8 cellular contexts compared by ENCODE assay signal in the genomic region with DNA sequence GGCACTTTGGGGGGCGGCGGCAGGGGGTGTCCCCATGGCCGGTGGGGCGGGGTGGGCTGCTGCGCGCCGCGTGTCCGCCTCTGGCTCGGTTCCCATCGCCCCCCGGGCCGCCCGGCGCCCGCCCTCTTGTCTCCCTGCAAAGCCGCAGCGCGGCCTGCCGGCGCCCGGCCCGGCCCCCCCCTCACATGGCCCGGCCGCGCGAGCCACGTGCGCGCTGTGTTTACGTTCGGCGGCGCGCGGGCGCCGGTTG. TPM values are rescaled to one million over a fixed set of nuclear protein-coding genes. Genes with fewer than 3 reads are reported as not detected.
DNase-seq lines count a peak whose midpoint lies in the region; ATAC-seq, FAIRE-seq and TF ChIP-seq lines count a peak whose summit lies in the region.

No MANE protein-coding gene starts in this region.

- WGBS in A549 (ENCODE audit: missing lambda C conversion rate) = 0% methylated on average over 9 of the region's 38 CpGs
- under 1% methylated on average over 38 of the region's 38 CpGs for WGBS in HUES64

- TF ChIP-seq POLR2A in A549 (IDR thresholded peaks at IDR 0.05; ENCODE audit: low read length) = no peak

- TF ChIP-seq RAD21 in A549 (conservative IDR thresholded peaks at IDR 0.05 in 1 of 2, IDR thresholded peaks at IDR 0.05 in 1 of 2) = no peak

- no peak for TF ChIP-seq CTCF in A549 (IDR thresholded peaks at IDR 0.05)

- H3K4me1 ChIP-seq in A549 (peaks cover 35% of the 10 kb centered on the region), HUES64 (ENCODE audit: insufficient read depth, low read length) (peaks cover 24% of the 10 kb centered on the region)

- H3K4me2 ChIP-seq in A549 = peak overlapping the region; percentile 95

- H3K27ac ChIP-seq in A549 = peak overlapping the region; percentile 79 to 91
- peak overlapping the region; percentile 97; the same call in 1 of the 2 replicates for H3K27ac ChIP-seq in HUES64 (ENCODE audit: low read depth, low read length)
- H3K27ac ChIP-seq in cingulate gyrus (ENCODE audit: low read depth, low read length) = peak overlapping the region; percentile 79

- CTCF ChIA-PET in A549 (lab: Yijun Ruan, JAX) = no interaction called here

- H3K9ac ChIP-seq in HUES64 (ENCODE audit: low read depth, low read length) = peak overlapping the region; percentile 94

- H3K27ac Mint-ChIP-seq in naive B cell = peak overlapping the region in 3 of 6 donors; percentile 60 to 98 (median 96)

- no peaks in the 10 kb centered on the region for H3K9me3 Mint-ChIP-seq in naive B cell

- H3K36me3 Mint-ChIP-seq in naive B cell = peaks cover 0 to 5% of the 10 kb centered on the region in 2 donors

- H3K9me3 ChIP-seq in A549 (no peaks in the 10 kb centered on the region), HUES64 (ENCODE audit: insufficient read depth, low read depth, low read length) (no peaks in the 10 kb centered on the region)

- no peak for TF ChIP-seq EP300 in A549 (IDR thresholded peaks at IDR 0.05)

- no peaks in the 10 kb centered on the region for H3K36me3 ChIP-seq in HUES64 (ENCODE audit: insufficient read depth, low read length)

- no peaks in the 10 kb centered on the region for H3K27me3 ChIP-seq in HUES64 (ENCODE audit: insufficient read depth, low read length)

- no peaks in the 10 kb centered on the region for H3K27me3 Mint-ChIP-seq in naive B cell

- no peak for FAIRE-seq in A549 (lab: Jason Lieb, UNC)

- DNase-seq in A549 (ENCODE audit: low read depth in 1 of 2, low spot score in 1 of 2) = no peak
- DNase-seq in naive B cell = no peak
- DNase-seq in dermis blood vessel endothelial cell = no peak
- no peak for DNase-seq in NCI-H1105 (lab: John Stamatoyannopoulos, UW)
- no peak for DNase-seq in activated CD8-positive, alpha-beta memory T cell treated with anti-CD3 and anti-CD28 coated beads, Interleukin-2, amount 50 U/mL, for 4 hours

- peaks cover 38 to 51% (median 41%) of the 10 kb centered on the region in 3 donors for H3K4me1 Mint-ChIP-seq in naive B cell

- peak overlapping the region in 7 of 8 donors; percentile 20 to 91 (median 75) for H3K4me3 Mint-ChIP-seq in naive B cell

- no peak; a peak in 1 of 6 replicates for ATAC-seq in A549
- no peak for ATAC-seq in naive B cell (ENCODE audit: low read depth in 2 of 2)
- no peak for ATAC-seq in GM19397 (IDR thresholded peaks at IDR 0.05; ENCODE audit: unreplicated experiment)

- POLR2A ChIA-PET in A549 (lab: Yijun Ruan, JAX) = interaction anchor here (1.1 to 2.4 kb wide), 2 partner anchors 19 to 28 kb away, joined by 4 to 51 read pairs; a partner anchor contains a TSS

- H3K4me3 ChIP-seq in A549 (peak overlapping the region; percentile 72), HUES64 (ENCODE audit: low read length) (peak overlapping the region; percentile 84)

TF ChIP-seq in A549, 52 proteins besides CTCF, POLR2A, EP300 and RAD21 (continues in another document):
- TF ChIP-seq NR3C1 (IDR thresholded peaks at IDR 0.05) = no peak
- TF ChIP-seq ZFP36 (IDR thresholded peaks at IDR 0.05; ENCODE audit: borderline replicate concordance, partially characterized antibody) = no peak
- TF ChIP-seq MAZ (IDR thresholded peaks at IDR 0.05; ENCODE audit: borderline replicate concordance, low read depth, low read length) = no peak
- no peak for TF ChIP-seq ZSCAN20 (CRISPR knock-in tag; IDR thresholded peaks at IDR 0.05)
- no peak for TF ChIP-seq ESRRA (IDR thresholded peaks at IDR 0.05; ENCODE audit: borderline replicate concordance, low read length)
- TF ChIP-seq, protein P1, sequence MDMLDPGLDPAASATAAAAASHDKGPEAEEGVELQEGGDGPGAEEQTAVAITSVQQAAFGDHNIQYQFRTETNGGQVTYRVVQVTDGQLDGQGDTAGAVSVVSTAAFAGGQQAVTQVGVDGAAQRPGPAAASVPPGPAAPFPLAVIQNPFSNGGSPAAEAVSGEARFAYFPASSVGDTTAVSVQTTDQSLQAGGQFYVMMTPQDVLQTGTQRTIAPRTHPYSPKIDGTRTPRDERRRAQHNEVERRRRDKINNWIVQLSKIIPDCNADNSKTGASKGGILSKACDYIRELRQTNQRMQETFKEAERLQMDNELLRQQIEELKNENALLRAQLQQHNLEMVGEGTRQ (IDR thresholded peaks at IDR 0.05) = no peak
- TF ChIP-seq HDAC2 (IDR thresholded peaks at IDR 0.05) = no peak
- TF ChIP-seq, protein P2, sequence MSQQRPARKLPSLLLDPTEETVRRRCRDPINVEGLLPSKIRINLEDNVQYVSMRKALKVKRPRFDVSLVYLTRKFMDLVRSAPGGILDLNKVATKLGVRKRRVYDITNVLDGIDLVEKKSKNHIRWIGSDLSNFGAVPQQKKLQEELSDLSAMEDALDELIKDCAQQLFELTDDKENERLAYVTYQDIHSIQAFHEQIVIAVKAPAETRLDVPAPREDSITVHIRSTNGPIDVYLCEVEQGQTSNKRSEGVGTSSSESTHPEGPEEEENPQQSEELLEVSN (IDR thresholded peaks at IDR 0.05; ENCODE audit: borderline replicate concordance, low read depth) = no peak
- TF ChIP-seq, protein P3, sequence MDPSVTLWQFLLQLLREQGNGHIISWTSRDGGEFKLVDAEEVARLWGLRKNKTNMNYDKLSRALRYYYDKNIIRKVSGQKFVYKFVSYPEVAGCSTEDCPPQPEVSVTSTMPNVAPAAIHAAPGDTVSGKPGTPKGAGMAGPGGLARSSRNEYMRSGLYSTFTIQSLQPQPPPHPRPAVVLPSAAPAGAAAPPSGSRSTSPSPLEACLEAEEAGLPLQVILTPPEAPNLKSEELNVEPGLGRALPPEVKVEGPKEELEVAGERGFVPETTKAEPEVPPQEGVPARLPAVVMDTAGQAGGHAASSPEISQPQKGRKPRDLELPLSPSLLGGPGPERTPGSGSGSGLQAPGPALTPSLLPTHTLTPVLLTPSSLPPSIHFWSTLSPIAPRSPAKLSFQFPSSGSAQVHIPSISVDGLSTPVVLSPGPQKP (IDR thresholded peaks at IDR 0.05; ENCODE audit: low read depth, low read length) = no peak
- TF ChIP-seq ZC3H11A (IDR thresholded peaks at IDR 0.05) = no peak
- TF ChIP-seq ZNF302 (CRISPR knock-in tag; IDR thresholded peaks at IDR 0.05) = no peak
- no peak for TF ChIP-seq NPAS2 (CRISPR knock-in tag; IDR thresholded peaks at IDR 0.05; ENCODE audit: borderline replicate concordance)
- TF ChIP-seq FOXS1 (CRISPR knock-in tag; IDR thresholded peaks at IDR 0.05) = peak; percentile 75; the same call in 1 of the 2 replicates
- peak; percentile 37 to 85; a peak in 3 of 5 replicates for TF ChIP-seq JUN (IDR thresholded peaks at IDR 0.05)
- no peak for TF ChIP-seq GATA3 (IDR thresholded peaks at IDR 0.05; ENCODE audit: borderline replicate concordance)
- TF ChIP-seq CBX2 (IDR thresholded peaks at IDR 0.05; ENCODE audit: borderline replicate concordance, low read depth) = no peak
- TF ChIP-seq, protein P4, sequence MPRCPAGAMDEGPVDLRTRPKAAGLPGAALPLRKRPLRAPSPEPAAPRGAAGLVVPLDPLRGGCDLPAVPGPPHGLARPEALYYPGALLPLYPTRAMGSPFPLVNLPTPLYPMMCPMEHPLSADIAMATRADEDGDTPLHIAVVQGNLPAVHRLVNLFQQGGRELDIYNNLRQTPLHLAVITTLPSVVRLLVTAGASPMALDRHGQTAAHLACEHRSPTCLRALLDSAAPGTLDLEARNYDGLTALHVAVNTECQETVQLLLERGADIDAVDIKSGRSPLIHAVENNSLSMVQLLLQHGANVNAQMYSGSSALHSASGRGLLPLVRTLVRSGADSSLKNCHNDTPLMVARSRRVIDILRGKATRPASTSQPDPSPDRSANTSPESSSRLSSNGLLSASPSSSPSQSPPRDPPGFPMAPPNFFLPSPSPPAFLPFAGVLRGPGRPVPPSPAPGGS (IDR thresholded peaks at IDR 0.05) = 0 out of 3 replicates have a peak, but pooled peaks have one; percentile 33
- peak; percentile 46 for TF ChIP-seq NFE2L2 (conservative IDR thresholded peaks at IDR 0.05; ENCODE audit: low read length)
- TF ChIP-seq HOXB5 (CRISPR knock-in tag; IDR thresholded peaks at IDR 0.05) = no peak

RNA-seq across cellular contexts. Expression of a gene that starts 0.5 kb away (rescaled TPM):
- 18.5 and 18.6 TPM in 2 replicates for polyA plus RNA-seq in A549 (2011; rRNA removed)
- polyA plus RNA-seq in A549 (2012; cell fraction: cytosol; rRNA removed) = 2.6 and 3.1 TPM in 2 replicates
- 1.2 and 1.9 TPM in 2 replicates for polyA plus RNA-seq in A549 (2012; cell fraction: nucleus; rRNA removed)
- polyA plus RNA-seq in A549 (2017; fragmentation: RNase III; extraction: RNeasy Plus Mini Kit Qiagen cat#74134 plus additional on column Dnase treatment) = 7.2 to 8.1 TPM (median 7.4 TPM) in 3 replicates
- polyA minus RNA-seq in A549 (2011; rRNA and poly(A)+ RNA removed) = 15.4 and 18.7 TPM in 2 replicates
- polyA plus RNA-seq in HUES64 (2013, experiment 1 of 2) = 11.2 TPM
- 14.1 TPM for polyA plus RNA-seq in HUES64 (2013, experiment 2 of 2)
- polyA plus RNA-seq in naive B cell (ENCODE audit: low read depth in 6 of 6) = 10 to 100 TPM; 14.1 to 55.0 (median 39.2) TPM
- total RNA-seq in dermis blood vessel endothelial cell = 46.3 and 50.5 TPM in 2 replicates

RNA-seq across cellular contexts. Expression of a gene that starts 28.6 kb away (rescaled TPM):
- polyA plus RNA-seq in A549 (2011; rRNA removed) (2,933 and 3,149 TPM in 2 replicates), A549 (2017; fragmentation: RNase III; extraction: RNeasy Plus Mini Kit Qiagen cat#74134 plus additional on column Dnase treatment) (2,088 to 2,178 TPM (median 2,158 TPM) in 3 replicates), naive B cell (ENCODE audit: low read depth in 6 of 6) (1,000 to 10,000 TPM; 5,343 to 7,068 (median 5,837) TPM)
- polyA plus RNA-seq in A549 (2012; cell fraction: cytosol; rRNA removed) = 4,919 and 4,999 TPM in 2 replicates
- polyA plus RNA-seq in A549 (2012; cell fraction: nucleus; rRNA removed) = 2,649 and 2,666 TPM in 2 replicates
- 1,758 and 1,776 TPM in 2 replicates for polyA minus RNA-seq in A549 (2011; rRNA and poly(A)+ RNA removed)
- 2,998 TPM for polyA plus RNA-seq in HUES64 (2013, experiment 1 of 2)
- polyA plus RNA-seq in HUES64 (2013, experiment 2 of 2) = 3,107 TPM
- total RNA-seq in dermis blood vessel endothelial cell = 1,782 and 3,418 TPM in 2 replicates

RNA-seq across cellular contexts. Expression of a gene that starts 28.8 kb away (rescaled TPM):
- polyA plus RNA-seq in A549 (2011; rRNA removed) (12.2 and 16.8 TPM in 2 replicates), A549 (2017; fragmentation: RNase III; extraction: RNeasy Plus Mini Kit Qiagen cat#74134 plus additional on column Dnase treatment) (13.8 to 15.5 TPM (median 14.8 TPM) in 3 replicates), naive B cell (ENCODE audit: low read depth in 6 of 6) (1 to 10 TPM; 5.2 to 7.9 (median 6.2) TPM)
- polyA plus RNA-seq in A549 (2012; cell fraction: cytosol; rRNA removed) = 3.3 and 3.7 TPM in 2 replicates
- polyA plus RNA-seq in A549 (2012; cell fraction: nucleus; rRNA removed) = 1.6 and 2.7 TPM in 2 replicates
- 4.0 and 4.2 TPM in 2 replicates for polyA minus RNA-seq in A549 (2011; rRNA and poly(A)+ RNA removed)
- 4.8 TPM for polyA plus RNA-seq in HUES64 (2013, experiment 1 of 2)
- 4.8 TPM for polyA plus RNA-seq in HUES64 (2013, experiment 2 of 2)
- total RNA-seq in dermis blood vessel endothelial cell = 6.0 and 6.8 TPM in 2 replicates
